In the genomic region with DNA sequence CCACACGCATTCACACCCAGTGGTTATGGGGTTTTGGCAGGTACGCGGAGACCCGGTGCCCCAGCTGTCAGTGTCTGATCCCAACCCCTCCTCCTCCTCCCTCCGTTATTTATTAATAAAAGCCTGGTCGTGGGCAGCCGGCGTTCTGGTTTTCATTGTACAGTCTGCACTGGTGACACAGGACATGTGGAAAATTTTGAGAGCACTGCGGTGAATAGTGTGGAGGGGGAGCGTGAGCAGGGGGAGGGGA, we compare ENCODE assay signal across 1 cellular context.
TF ChIP-seq lines count a peak whose summit lies in the region.

No MANE protein-coding gene starts in this region.

TF ChIP-seq in IMR-90, 13 proteins besides CTCF, POLR2A, EP300 and RAD21 (continued from another document):
- TF ChIP-seq, protein P1, sequence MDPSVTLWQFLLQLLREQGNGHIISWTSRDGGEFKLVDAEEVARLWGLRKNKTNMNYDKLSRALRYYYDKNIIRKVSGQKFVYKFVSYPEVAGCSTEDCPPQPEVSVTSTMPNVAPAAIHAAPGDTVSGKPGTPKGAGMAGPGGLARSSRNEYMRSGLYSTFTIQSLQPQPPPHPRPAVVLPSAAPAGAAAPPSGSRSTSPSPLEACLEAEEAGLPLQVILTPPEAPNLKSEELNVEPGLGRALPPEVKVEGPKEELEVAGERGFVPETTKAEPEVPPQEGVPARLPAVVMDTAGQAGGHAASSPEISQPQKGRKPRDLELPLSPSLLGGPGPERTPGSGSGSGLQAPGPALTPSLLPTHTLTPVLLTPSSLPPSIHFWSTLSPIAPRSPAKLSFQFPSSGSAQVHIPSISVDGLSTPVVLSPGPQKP (IDR thresholded peaks at IDR 0.05; ENCODE audit: borderline replicate concordance, low read depth, low read length) = no peak
- no peak for TF ChIP-seq MXI1 (IDR thresholded peaks at IDR 0.05; ENCODE audit: borderline replicate concordance, low read depth, low read length)
- no peak for TF ChIP-seq MAZ (IDR thresholded peaks at IDR 0.05; ENCODE audit: borderline replicate concordance, low read depth, low read length)
- TF ChIP-seq MAFK (IDR thresholded peaks at IDR 0.05; ENCODE audit: low read depth, low read length) = no peak
- TF ChIP-seq RCOR1 (IDR thresholded peaks at IDR 0.05; ENCODE audit: insufficient replicate concordance, low read length) = no peak
